Comparison of ENCODE assay signal across 1 cellular context in the genomic region with DNA sequence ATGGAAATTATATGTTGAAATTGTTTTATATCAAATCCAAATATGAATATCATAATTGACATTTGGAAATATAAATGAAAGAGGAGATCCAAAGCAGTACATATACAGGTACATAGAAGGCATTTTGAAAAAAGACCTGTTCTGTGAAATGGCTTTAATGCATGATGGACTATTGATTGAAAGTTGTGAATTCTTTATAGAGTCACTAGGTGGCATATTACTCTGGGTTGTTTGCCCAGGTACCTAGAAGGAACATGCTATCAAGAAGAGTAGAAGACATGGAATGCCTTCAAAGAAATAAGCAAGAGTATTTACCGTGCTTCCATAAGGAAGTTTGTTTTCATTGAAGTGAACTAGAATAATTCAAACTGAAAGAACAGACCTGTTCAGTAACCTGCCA.
TF ChIP-seq lines count a peak whose summit lies in the region.

No MANE protein-coding gene starts in this region.

TF ChIP-seq in neural cell, 6 proteins besides CTCF, POLR2A, EP300 and RAD21 (continued from another document):
- TF ChIP-seq EZH2 (IDR thresholded peaks at IDR 0.05; ENCODE audit: borderline replicate concordance, insufficient read depth, low read length, poor library complexity, severe bottlenecking), result no peak
